Comparison of ENCODE assay signal across 8 cellular contexts in the genomic region with DNA sequence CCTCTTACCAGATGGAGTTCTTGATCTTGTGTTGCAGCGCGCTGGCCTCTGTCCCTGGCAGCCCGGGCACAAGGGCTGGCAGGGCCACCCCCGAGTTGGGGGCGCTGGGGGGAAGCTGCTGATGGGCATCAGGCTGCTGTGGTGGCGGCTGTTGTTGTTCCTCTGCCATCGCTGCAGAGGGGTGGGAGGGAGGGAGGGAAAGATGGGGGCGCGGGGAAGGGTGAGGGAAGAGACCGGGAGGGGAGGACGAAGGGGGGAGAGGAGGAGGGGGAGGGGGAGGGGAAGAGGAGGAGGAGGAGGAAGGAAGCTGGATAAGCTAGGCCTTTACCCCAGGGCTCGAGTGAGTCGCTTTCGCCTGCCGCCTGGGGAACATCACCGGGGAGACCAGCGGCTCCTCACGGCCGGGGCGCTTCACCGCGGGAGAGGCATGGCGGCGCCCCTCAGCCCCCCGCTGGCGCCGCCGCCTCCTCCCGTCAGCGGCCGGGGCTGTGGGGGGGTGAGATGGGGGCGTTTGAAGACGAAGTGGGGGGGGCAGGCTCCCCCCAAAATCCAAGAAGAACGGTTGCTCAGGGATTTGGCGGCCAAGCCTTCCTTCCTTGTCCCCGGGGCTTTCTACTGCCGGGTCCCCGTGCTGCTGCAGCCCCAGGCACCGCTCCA. TPM values are rescaled to one million over a fixed set of nuclear protein-coding genes. Genes with fewer than 3 reads are reported as not detected.
A peak's percentile ranks its signal among the peaks of the same experiment; 100 is the strongest.
DNase-seq lines count a peak whose midpoint lies in the region; ATAC-seq and TF ChIP-seq lines count a peak whose summit lies in the region.

No MANE protein-coding gene starts in this region.

- no peaks in the 10 kb centered on the region for H3K27me3 Mint-ChIP-seq in CD8-positive, alpha-beta memory T cell

- no peak for TF ChIP-seq CTCF in lower lobe of right lung (IDR thresholded peaks at IDR 0.05)

- H3K27ac ChIP-seq in CD8-positive, alpha-beta memory T cell (ENCODE audit: low read depth, low read length), result peak overlapping the region; percentile 73
- peak overlapping the region; percentile 83 for H3K27ac ChIP-seq in lower lobe of right lung

- no peaks in the 10 kb centered on the region for H3K27me3 ChIP-seq in CD8-positive, alpha-beta memory T cell (ENCODE audit: insufficient read depth, low read length, poor library complexity, severe bottlenecking)
- H3K27me3 ChIP-seq in lower lobe of right lung (ENCODE audit: low read depth), result no peaks in the 10 kb centered on the region

- intact Hi-C loops in lower lobe of right lung (cut with DNase I), result loop anchor here (10.0 kb wide), 1 partner anchor 182 kb away; no protein-coding TSS in a partner anchor

- peaks cover 44 to 63% (median 54%) of the 10 kb centered on the region in 3 donors for H3K4me1 Mint-ChIP-seq in CD8-positive, alpha-beta memory T cell

- no peaks in the 10 kb centered on the region for H3K9me3 ChIP-seq in CD8-positive, alpha-beta memory T cell (ENCODE audit: low read length)
- H3K9me3 ChIP-seq in lower lobe of right lung, result no peaks in the 10 kb centered on the region

- no peaks in the 10 kb centered on the region for H3K36me3 ChIP-seq in CD8-positive, alpha-beta memory T cell (ENCODE audit: insufficient read depth, low read length)
- H3K36me3 ChIP-seq in lower lobe of right lung, result no peaks in the 10 kb centered on the region

- CTCF ChIA-PET in CD8-positive, alpha-beta memory T cell (lab: Charles Lee), result interaction anchor here (1.0 to 1.6 kb wide), 3 partner anchors 8 to 41 kb away, joined by 3 read pairs; no protein-coding TSS in a partner anchor

- H3K4me3 ChIP-seq in CD8-positive, alpha-beta memory T cell (ENCODE audit: low read length), result peak overlapping the region; percentile 55
- peak overlapping the region; percentile 68 for H3K4me3 ChIP-seq in lower lobe of right lung

- POLR2A ChIA-PET in CD8-positive, alpha-beta memory T cell (lab: Charles Lee), result interaction anchor here (0.7 kb wide), 1 partner anchor 249 kb away, joined by 5 read pairs; no protein-coding TSS in a partner anchor

- no peaks in the 10 kb centered on the region for H3K9me3 Mint-ChIP-seq in CD8-positive, alpha-beta memory T cell

- peaks cover 25% of the 10 kb centered on the region for H3K4me1 ChIP-seq in CD8-positive, alpha-beta memory T cell (ENCODE audit: insufficient read depth, low read length)
- H3K4me1 ChIP-seq in lower lobe of right lung, result peaks cover 32% of the 10 kb centered on the region

- peak overlapping the region; percentile 85 to 97 (median 94) for H3K4me3 Mint-ChIP-seq in CD8-positive, alpha-beta memory T cell

- peak; percentile 9 to 21 for ATAC-seq in lower lobe of right lung

- DNase-seq in CD8-positive, alpha-beta memory T cell, result peak in 4 of 5 donors; percentile 19 to 61 (median 26)
- peak; percentile 16 for DNase-seq in H4 (ENCODE audit: low spot score)
- peak; percentile 49 for DNase-seq in NCI-H1105 treated with DMSO at 0.1 percent for 48 hours (lab: John Stamatoyannopoulos, UW)
- peak; percentile 32 to 36 for DNase-seq in activated CD4-positive, alpha-beta T cell treated with anti-CD3 and anti-CD28 coated beads for 4 hours
- DNase-seq in effector CD4-positive, alpha-beta T cell, result peak; percentile 17
- DNase-seq in lower lobe of right lung, result peak; percentile 57
- peak in 2 of 3 donors; percentile 5 to 26 for DNase-seq in stimulated activated CD4-positive, alpha-beta T cell treated with anti-CD3 and anti-CD28 coated beads, TNF-alpha, amount 100 ng/mL, for 1 hour (ENCODE audit: low read depth in 3 of 3, low spot score in 1 of 3)
- DNase-seq in GOT3 (lab: John Stamatoyannopoulos, UW), result no peak

- H3K36me3 Mint-ChIP-seq in CD8-positive, alpha-beta memory T cell, result peaks cover 0 to 17% (median 4%) of the 10 kb centered on the region in 3 donors

- H3K27ac Mint-ChIP-seq in CD8-positive, alpha-beta memory T cell, result peak overlapping the region in 7 of 8 donors; percentile 50 to 95 (median 76)

RNA-seq across cellular contexts. Expression of a gene that starts 0.4 kb away (rescaled TPM):
- total RNA-seq in CD8-positive, alpha-beta memory T cell, result 10 to 100 TPM; 30.3 to 35.2 TPM
- 3.5 TPM for polyA plus RNA-seq in CD8-positive, alpha-beta memory T cell
- total RNA-seq in H4 (2014; rRNA removed; shearing (Covaris generic)), result 4.1 and 4.9 TPM in 2 replicates
- 17.2 TPM for total RNA-seq in lower lobe of right lung
